ENCODE assay signal across 15 cellular contexts in genomic region chr13:60379837-60380236, GRCh38. TPM values are rescaled to one million over a fixed set of nuclear protein-coding genes. Genes with fewer than 3 reads are reported as not detected.
A peak's percentile ranks its signal among the peaks of the same experiment; 100 is the strongest.
DNase-seq lines count a peak whose midpoint lies in the region; ATAC-seq, FAIRE-seq and TF ChIP-seq lines count a peak whose summit lies in the region.
"Had no signal": no experiment of that assay in that cellular context is flagged by ENCODE, and none has a peak within 500 bp of the region (broad histone marks: within the 10 kb centered on the region; RNA-seq: fewer than 3 reads in every experiment).

No MANE protein-coding gene starts in this region.

- H3K27ac ChIP-seq in A549: no peak overlapping the region

- no peaks in the 10 kb centered on the region for H3K4me1 Mint-ChIP-seq in nephron progenitor cell
- H3K4me1 Mint-ChIP-seq: immature natural killer cell had no signal

- no peak for TF ChIP-seq POLR2A in A549 (IDR thresholded peaks at IDR 0.05; ENCODE audit: low read length)

- no peak for FAIRE-seq in A549 (lab: Jason Lieb, UNC)
- FAIRE-seq: urothelium cell line had no signal

- CTCF ChIA-PET in A549 (lab: Yijun Ruan, JAX): no interaction called here

- H3K4me2 ChIP-seq in A549: no peak overlapping the region

- TF ChIP-seq CTCF in A549 (IDR thresholded peaks at IDR 0.05) (no peak), GM12873 (IDR thresholded peaks at IDR 0.05; ENCODE audit: insufficient read depth, low read depth, low read length, missing control alignments) (peak; percentile 24), fibroblast of pulmonary artery (IDR thresholded peaks at IDR 0.05; ENCODE audit: low read length, missing control alignments) (peak; percentile 3), GM13976 (IDR thresholded peaks at IDR 0.05; ENCODE audit: borderline replicate concordance, control extremely low read depth, extremely low read depth, insufficient read depth, missing control alignments) (no peak), nephron progenitor cell (IDR thresholded peaks at IDR 0.05) (no peak)

- in situ Hi-C loops in GM13976 (cut with MboI; ENCODE audit: low sequenced_read_pairs, unreplicated experiment): no loop called here

- peak in 1 of 2 experiments; percentile 2 for DNase-seq in A549 (ENCODE audit: low read depth in 1 of 2, low spot score in 1 of 2)
- DNase-seq in NAMALWA (ENCODE audit: low spot score): peak; percentile 42
- DNase-seq in fibroblast of pulmonary artery (ENCODE audit: low read depth): no peak
- no peak for DNase-seq in GM13976 (ENCODE audit: low spot score)
- DNase-seq in nephron progenitor cell: no peak
- DNase-seq: activated CD4-positive, alpha-beta T cell treated with anti-CD3 and anti-CD28 coated beads for 1 hour; activated T-cell treated with anti-CD3 and anti-CD28 coated beads, Interleukin-2, amount 50 U/mL, for 24 hours; immature natural killer cell; midbrain; NCI-H187 treated with DMSO at 0.1 percent for 48 hours; stimulated activated CD4-positive, alpha-beta T cell treated with anti-CD3 and anti-CD28 coated beads, Interleukin-1b, Interleukin-23, amount 100 ng/mL, for 48 hours had no signal

- ATAC-seq in A549 (peak; percentile 68 to 86; a peak in 4 of 6 replicates), GM19328 (IDR thresholded peaks at IDR 0.05; ENCODE audit: unreplicated experiment) (no peak), GM21717 (IDR thresholded peaks at IDR 0.05; ENCODE audit: unreplicated experiment) (no peak)

- WGBS in A549 (ENCODE audit: missing lambda C conversion rate): 65% methylated on average over 1 of the region's 1 CpG

- no peak for TF ChIP-seq EP300 in A549 (IDR thresholded peaks at IDR 0.05)

- no peaks in the 10 kb centered on the region for H3K36me3 Mint-ChIP-seq in nephron progenitor cell (ENCODE audit: low read depth)
- H3K36me3 Mint-ChIP-seq: immature natural killer cell had no signal

- H3K27me3 Mint-ChIP-seq in nephron progenitor cell (ENCODE audit: low read depth, poor library complexity): no peaks in the 10 kb centered on the region

- H3K4me3 Mint-ChIP-seq in nephron progenitor cell: no peak overlapping the region
- H3K4me3 Mint-ChIP-seq: activated T-cell treated with anti-CD3 and anti-CD28 coated beads, Interleukin-2, amount 50 U/mL, for 24 hours; immature natural killer cell had no signal

- H3K4me1 ChIP-seq in A549: no peaks in the 10 kb centered on the region

- H3K9me3 ChIP-seq in A549: no peaks in the 10 kb centered on the region

- H3K27ac Mint-ChIP-seq in nephron progenitor cell: no peak overlapping the region
- H3K27ac Mint-ChIP-seq: activated T-cell treated with anti-CD3 and anti-CD28 coated beads, Interleukin-2, amount 50 U/mL, for 24 hours; immature natural killer cell had no signal

- H3K4me3 ChIP-seq in A549: no peak overlapping the region
- no peak overlapping the region for H3K4me3 ChIP-seq in fibroblast of pulmonary artery (replicated peaks; ENCODE audit: low read depth, low read length)

- peaks cover 9% of the 10 kb centered on the region for H3K9me3 Mint-ChIP-seq in nephron progenitor cell
- H3K9me3 Mint-ChIP-seq: activated T-cell treated with anti-CD3 and anti-CD28 coated beads, Interleukin-2, amount 50 U/mL, for 24 hours had no signal

- POLR2A ChIA-PET in A549 (lab: Yijun Ruan, JAX): no interaction called here

- no peak for TF ChIP-seq RAD21 in A549 (conservative IDR thresholded peaks at IDR 0.05 in 1 of 2, IDR thresholded peaks at IDR 0.05 in 1 of 2)

TF ChIP-seq in A549, 52 proteins besides CTCF, POLR2A, EP300 and RAD21:
- TF ChIP-seq, protein P1, sequence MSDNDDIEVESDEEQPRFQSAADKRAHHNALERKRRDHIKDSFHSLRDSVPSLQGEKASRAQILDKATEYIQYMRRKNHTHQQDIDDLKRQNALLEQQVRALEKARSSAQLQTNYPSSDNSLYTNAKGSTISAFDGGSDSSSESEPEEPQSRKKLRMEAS (IDR thresholded peaks at IDR 0.05): no peak
- TF ChIP-seq BHLHE40 (IDR thresholded peaks at IDR 0.05; ENCODE audit: low read depth, low read length) (no peak), MAFK (IDR thresholded peaks at IDR 0.05; ENCODE audit: partially characterized antibody) (no peak), HOXB5 (CRISPR knock-in tag; IDR thresholded peaks at IDR 0.05) (no peak)
TF ChIP-seq in A549: peak in this region for 0.

RNA-seq across cellular contexts. Expression of gene TDRD3, which starts 17.2 kb away (rescaled TPM):
- polyA plus RNA-seq in A549 (2011; rRNA removed): 9.6 and 11.8 TPM in 2 replicates
- polyA plus RNA-seq in A549 (2012; cell fraction: cytosol; rRNA removed): 1.7 and 2.1 TPM in 2 replicates
- polyA plus RNA-seq in A549 (2012; cell fraction: nucleus; rRNA removed): 0.73 and 1.5 TPM in 2 replicates
- 5.6 to 6.1 TPM (median 5.7 TPM) in 3 replicates for polyA plus RNA-seq in A549 (2017; fragmentation: RNase III; extraction: RNeasy Plus Mini Kit Qiagen cat#74134 plus additional on column Dnase treatment)
- 6.6 and 9.2 TPM in 2 replicates for polyA minus RNA-seq in A549 (2011; rRNA and poly(A)+ RNA removed)

Comparison
In these comparisons a context has a peak if more than half of its experiments do, and no peak if none do; other contexts are left out.
1. ATAC-seq: peak in A549 (2 of 2); none in GM19328 (single experiment) and GM21717 (single experiment).
2. CTCF ChIP-seq: peak in GM12873 (single experiment) and fibroblast of pulmonary artery (single experiment); none in A549 (single experiment), GM13976 (single experiment) and nephron progenitor cell (single experiment).